7 cellular contexts compared by ENCODE assay signal in genomic region chr18:3596324-3597158, GRCh38.
DNase-seq lines count a peak whose midpoint lies in the region; ATAC-seq and TF ChIP-seq lines count a peak whose summit lies in the region.

No MANE protein-coding gene starts in this region.

- WGBS in body of pancreas, 2 donors: 52 to 63% methylated on average over 17 of the region's 17 CpGs

- H3K27me3 ChIP-seq in SJSA1 (replicated peaks) (no peaks in the 10 kb centered on the region), body of pancreas (no peaks in the 10 kb centered on the region), kidney epithelial cell (ENCODE audit: control insufficient read depth, insufficient read depth, low read length) (no peaks in the 10 kb centered on the region)

- peak; percentile 32 for ATAC-seq in GM18505 (IDR thresholded peaks at IDR 0.05; ENCODE audit: unreplicated experiment)
- ATAC-seq in HG03108 (IDR thresholded peaks at IDR 0.05; ENCODE audit: unreplicated experiment): peak; percentile 20
- no peak for ATAC-seq in body of pancreas

- H3K9me3 ChIP-seq in SJSA1 (replicated peaks): no peaks in the 10 kb centered on the region
- H3K9me3 ChIP-seq in body of pancreas: no peaks in the 10 kb centered on the region

- intact Hi-C loops in body of pancreas (cut with DNase I): no loop called here

- DNase-seq in SJSA1 (ENCODE audit: low read depth in 1 of 2, low spot score in 2 of 2): peak; percentile 51 to 73
- peak in 3 of 4 donors; percentile 47 to 61 (median 48) for DNase-seq in body of pancreas
- DNase-seq in kidney epithelial cell (ENCODE audit: low read depth): no peak
- peak; percentile 53 to 54 for DNase-seq in stimulated activated CD4-positive, alpha-beta T cell treated with anti-CD3 and anti-CD28 coated beads, Interleukin-2, amount 100 ng/mL, for 24 hours
- no peak for DNase-seq in NCI-H2227 (lab: John Stamatoyannopoulos, UW; ENCODE audit: unreplicated experiment)

- H3K27ac ChIP-seq in SJSA1 (peak overlapping the region; percentile 91), body of pancreas (peak overlapping the region; percentile 81 to 98 (median 96))

- TF ChIP-seq POLR2A in GM18505 (IDR thresholded peaks at IDR 0.05; ENCODE audit: borderline replicate concordance, extremely low read depth, insufficient read depth, insufficient read length) (no peak), body of pancreas (IDR thresholded peaks at IDR 0.05) (no peak)

- H3K4me3 ChIP-seq in SJSA1 (no peak overlapping the region), body of pancreas (no peak overlapping the region), kidney epithelial cell (ENCODE audit: low read depth, low read length) (peak overlapping the region; percentile 27)

- H3K36me3 ChIP-seq in SJSA1 (no peaks in the 10 kb centered on the region), body of pancreas (replicated peaks in 1 of 2; ENCODE audit: insufficient read depth in 1 of 2, low read depth in 2 of 2) (no peaks in the 10 kb centered on the region), kidney epithelial cell (ENCODE audit: control insufficient read depth, insufficient read depth, low read length) (no peaks in the 10 kb centered on the region)

- peak in 1 of 7 experiments; percentile 10 for TF ChIP-seq CTCF in body of pancreas (IDR thresholded peaks at IDR 0.05)
- peak; percentile 38 for TF ChIP-seq CTCF in kidney epithelial cell (IDR thresholded peaks at IDR 0.05; ENCODE audit: insufficient read depth, low read length, poor library complexity, severe bottlenecking)

- H3K4me1 ChIP-seq in SJSA1 (replicated peaks) (peaks cover 42% of the 10 kb centered on the region), body of pancreas (peaks cover 41% of the 10 kb centered on the region)

Comparison
In these comparisons a context has a peak if more than half of its experiments do, and no peak if none do; other contexts are left out.
1. DNase-seq: peak in SJSA1 (2 of 2), body of pancreas (3 of 4) and stimulated activated CD4-positive, alpha-beta T cell treated with anti-CD3 and anti-CD28 coated beads, Interleukin-2, amount 100 ng/mL, for 24 hours (2 of 2); none in kidney epithelial cell (single experiment) and NCI-H2227 (single experiment).